25 cellular contexts compared by ENCODE assay signal in genomic region chr16:83418565-83418964, GRCh38.
DNase-seq lines count a peak whose midpoint lies in the region; TF ChIP-seq lines count a peak whose summit lies in the region.
"Had no signal": no experiment of that assay in that cellular context is flagged by ENCODE, and none has a peak within 500 bp of the region (broad histone marks: within the 10 kb centered on the region; RNA-seq: fewer than 3 reads in every experiment).

No MANE protein-coding gene starts in this region.

- peaks cover 41% of the 10 kb centered on the region for H3K27me3 ChIP-seq in neural progenitor cell
- H3K27me3 ChIP-seq: MG63, thyroid gland had no signal

- H3K9ac ChIP-seq in neural progenitor cell = no peak overlapping the region

- no peaks in the 10 kb centered on the region for H3F3A ChIP-seq in neural progenitor cell (ENCODE audit: low read depth)

- H3K4me2 ChIP-seq in neural progenitor cell = no peak overlapping the region

- no peaks in the 10 kb centered on the region for H3K4me1 ChIP-seq in neural progenitor cell
- H3K4me1 ChIP-seq: prostate gland, thyroid gland had no signal

- H3K4me3 ChIP-seq in HFF-Myc (replicated peaks; ENCODE audit: low read depth, low read length) = no peak overlapping the region
- H3K4me3 ChIP-seq in cardiac fibroblast (replicated peaks in 1 of 2; ENCODE audit: low read depth in 2 of 2, low read length in 2 of 2) = no peak overlapping the region
- H3K4me3 ChIP-seq in neural progenitor cell = no peak overlapping the region
- H3K4me3 ChIP-seq: MG63, mucosa of descending colon, prostate gland, thyroid gland had no signal

- no peak overlapping the region for H3K4me3 Mint-ChIP-seq in neural progenitor cell
- H3K4me3 Mint-ChIP-seq in osteocyte (ENCODE audit: unreplicated experiment) = no peak overlapping the region
- H3K4me3 Mint-ChIP-seq: activated CD8-positive, alpha-beta T cell treated with anti-CD3 and anti-CD28 coated beads, Interleukin-2, amount 10 ng/mL, durations not matched to agents 7 days and 5 days; B cell; IgD-negative memory B cell had no signal

- no peaks in the 10 kb centered on the region for H3K9me3 ChIP-seq in neural progenitor cell (ENCODE audit: low read depth)
- H3K9me3 ChIP-seq: MG63, mucosa of descending colon, prostate gland, thyroid gland had no signal

- peak; percentile 20 for TF ChIP-seq CTCF in HFF-Myc (IDR thresholded peaks at IDR 0.05; ENCODE audit: low read depth, low read length, missing control alignments)
- TF ChIP-seq CTCF in cardiac fibroblast (IDR thresholded peaks at IDR 0.05; ENCODE audit: low read depth, low read length) = peak; percentile 2
- peak; percentile 17 for TF ChIP-seq CTCF in neural progenitor cell (IDR thresholded peaks at IDR 0.05)
- TF ChIP-seq CTCF in osteocyte (IDR thresholded peaks at IDR 0.05) = no peak

- H3K79me2 ChIP-seq in neural progenitor cell (ENCODE audit: low read depth) = no peaks in the 10 kb centered on the region

- H3K9me3 Mint-ChIP-seq in neural progenitor cell (no peaks in the 10 kb centered on the region), osteocyte (ENCODE audit: unreplicated experiment) (no peaks in the 10 kb centered on the region)

- no peaks in the 10 kb centered on the region for H4K20me1 ChIP-seq in neural progenitor cell (ENCODE audit: low read depth)

- no peaks in the 10 kb centered on the region for H3K36me3 ChIP-seq in neural progenitor cell
- H3K36me3 ChIP-seq: MG63, prostate gland, thyroid gland had no signal

- H3K36me3 Mint-ChIP-seq in neural progenitor cell (no peaks in the 10 kb centered on the region), osteocyte (ENCODE audit: unreplicated experiment) (no peaks in the 10 kb centered on the region)
- H3K36me3 Mint-ChIP-seq: IgD-negative memory B cell had no signal

- H3K27me3 Mint-ChIP-seq in neural progenitor cell (ENCODE audit: insufficient read depth, low read depth) (peaks cover 2% of the 10 kb centered on the region), osteocyte (ENCODE audit: unreplicated experiment) (no peaks in the 10 kb centered on the region)

- H3K27ac Mint-ChIP-seq in neural progenitor cell (no peak overlapping the region), osteocyte (ENCODE audit: unreplicated experiment) (no peak overlapping the region)
- H3K27ac Mint-ChIP-seq: activated CD8-positive, alpha-beta T cell treated with anti-CD3 and anti-CD28 coated beads, Interleukin-2, amount 10 ng/mL, durations not matched to agents 7 days and 5 days; B cell; IgD-negative memory B cell had no signal

- H3K4me1 Mint-ChIP-seq in neural progenitor cell (no peaks in the 10 kb centered on the region), osteocyte (ENCODE audit: unreplicated experiment) (no peaks in the 10 kb centered on the region)
- H3K4me1 Mint-ChIP-seq: B cell, IgD-negative memory B cell had no signal

- H2AFZ ChIP-seq in neural progenitor cell (replicated peaks) = no peak overlapping the region

- no peak overlapping the region for H3K27ac ChIP-seq in neural progenitor cell
- H3K27ac ChIP-seq: HL-60, prostate gland, thyroid gland had no signal

- DNase-seq in DMS53 (lab: John Stamatoyannopoulos, UW) = peak; percentile 11
- no peak for DNase-seq in DMS53 treated with DMSO at 0.1 percent for 48 hours (lab: John Stamatoyannopoulos, UW; ENCODE audit: unreplicated experiment)
- no peak for DNase-seq in HFF-Myc (ENCODE audit: extremely low read depth, low read depth)
- no peak for DNase-seq in cardiac fibroblast (ENCODE audit: low read depth in 2 of 2)
- no peak for DNase-seq in neural progenitor cell (ENCODE audit: low spot score)
- no peak for DNase-seq in HUDEP-2 (lab: John Stamatoyannopoulos, UW; ENCODE audit: unreplicated experiment in 76 of 76)
- no peak for DNase-seq in osteocyte (ENCODE audit: extremely low spot score, unreplicated experiment)
- no peak for DNase-seq in stimulated activated CD4-positive, alpha-beta T cell treated with anti-CD3 and anti-CD28 coated beads, Interleukin-2, amount 100 ng/mL, for 48 hours
- DNase-seq: activated CD4-positive, alpha-beta T cell treated with anti-CD3 and anti-CD28 coated beads for 1 hour; activated CD8-positive, alpha-beta T cell treated with anti-CD3 and anti-CD28 coated beads, Interleukin-2, amount 10 ng/mL, durations not matched to agents 7 days and 5 days; cortex of kidney; GOT3; MG63; mucosa of descending colon; NCI-H1436; NCI-H524 treated with DMSO at 0.1 percent for 48 hours; OCI-M1; Right ventricle myocardium superior; small intestine; stimulated activated naive CD4-positive, alpha-beta T cell; thyroid gland had no signal
